ENCODE assay signal across 23 cellular contexts in genomic region chr4:107276052-107276451, GRCh38.
"Had no signal": no experiment of that assay in that cellular context is flagged by ENCODE, and none has a peak within 500 bp of the region (broad histone marks: within the 10 kb centered on the region; RNA-seq: fewer than 3 reads in every experiment).

No MANE protein-coding gene starts in this region.

- DNase-seq: activated CD4-positive, alpha-beta memory T cell treated with anti-CD3 and anti-CD28 coated beads for 36 hours; activated CD4-positive, alpha-beta T cell treated with anti-CD3 and anti-CD28 coated beads for 36 hours; activated CD4-positive, alpha-beta T cell treated with anti-CD3 and anti-CD28 coated beads, Interleukin-2, amount 10 ng/mL, durations not matched to agents 24 days and 14 days; activated CD4-positive, CD25-positive, alpha-beta regulatory T cell; activated CD4-positive, CD25-positive, alpha-beta regulatory T cell treated with anti-CD3 and anti-CD28 coated beads, Interleukin-2, amount 50 U/mL, for 72 hours; activated CD8-positive, alpha-beta memory T cell treated with anti-CD3 and anti-CD28 coated beads, Interleukin-2, amount 50 U/mL, for 48 hours; activated gamma-delta T cell; activated naive CD4-positive, alpha-beta T cell; activated naive CD4-positive, alpha-beta T cell treated with anti-CD3 and anti-CD28 coated beads, Interleukin-2, amount 50 U/mL, for 16 hours; activated T-cell treated with anti-CD3 and anti-CD28 coated beads for 4 hours; activated T-cell treated with anti-CD3 and anti-CD28 coated beads, Interleukin-2, amount 50 U/mL, for 24 hours; activated T-cell treated with anti-CD3 and anti-CD28 coated beads, Interleukin-2, amount 50 U/mL, for 72 hours; adrenal gland; body of pancreas; central memory CD4-positive, alpha-beta T cell; cerebellar nuclear complex; colonic mucosa; effector CD8-positive, alpha-beta T cell; foreskin fibroblast; head of caudate nucleus; T-helper 1 cell; T-helper 17 cell had no signal

- H3K27ac ChIP-seq: adrenal gland, body of pancreas, colonic mucosa, epithelial cell of prostate had no signal

- H3K9me3 ChIP-seq: adrenal gland, body of pancreas, colonic mucosa had no signal

- ATAC-seq: activated CD4-positive, alpha-beta T cell treated with anti-CD3 and anti-CD28 coated beads for 36 hours; activated T-cell treated with anti-CD3 and anti-CD28 coated beads, Interleukin-2, amount 50 U/mL, for 72 hours; body of pancreas; T-helper 17 cell had no signal

- H3K4me3 ChIP-seq: adrenal gland, body of pancreas, colonic mucosa had no signal

- H3K4me1 ChIP-seq: adrenal gland, body of pancreas, colonic mucosa had no signal

- H3K36me3 ChIP-seq: adrenal gland, colonic mucosa had no signal

- H3K27me3 ChIP-seq: adrenal gland, colonic mucosa had no signal
